9 cellular contexts compared by ENCODE assay signal in genomic region chr2:239326831-239327535, GRCh38.
DNase-seq lines count a peak whose midpoint lies in the region; ATAC-seq and TF ChIP-seq lines count a peak whose summit lies in the region.
"Had no signal": no experiment of that assay in that cellular context is flagged by ENCODE, and none has a peak within 500 bp of the region (broad histone marks: within the 10 kb centered on the region; RNA-seq: fewer than 3 reads in every experiment).

No MANE protein-coding gene starts in this region.

- H3K36me3 Mint-ChIP-seq in brain: peaks cover 38% of the 10 kb centered on the region

- peak overlapping the region; percentile 86 to 96 (median 92) for H3K27ac Mint-ChIP-seq in brain

- no peak overlapping the region for H3K4me3 Mint-ChIP-seq in brain

- H3K27me3 Mint-ChIP-seq in brain: peaks cover 3% of the 10 kb centered on the region

- TF ChIP-seq CTCF in brain (conservative IDR thresholded peaks at IDR 0.05): no peak
- TF ChIP-seq CTCF in retinal pigment epithelial cell (conservative IDR thresholded peaks at IDR 0.05; ENCODE audit: low read depth, low read length): no peak

- ATAC-seq in GM19397 (IDR thresholded peaks at IDR 0.05; ENCODE audit: unreplicated experiment): no peak

- H3K4me1 Mint-ChIP-seq in brain: peaks cover 90% of the 10 kb centered on the region

- H3K4me3 ChIP-seq in retinal pigment epithelial cell (ENCODE audit: low read length): no peak overlapping the region
- H3K4me3 ChIP-seq: A549 had no signal

- H3K9me3 Mint-ChIP-seq in brain: peaks cover 0 to 10% (median 4%) of the 10 kb centered on the region in 5 experiments

- DNase-seq in NCI-H2107 treated with DMSO at 0.1 percent for 48 hours (lab: John Stamatoyannopoulos, UW; ENCODE audit: unreplicated experiment) (peak; percentile 19), NCI-H2107 (lab: John Stamatoyannopoulos, UW) (no peak), T-helper 22 cell (ENCODE audit: low read depth) (peak; percentile 62), retinal pigment epithelial cell (ENCODE audit: low read depth) (peak; percentile 32), NCI-H2196 (lab: John Stamatoyannopoulos, UW; ENCODE audit: unreplicated experiment) (no peak), hypothalamus (lab: John Stamatoyannopoulos, UW) (no peak)

Comparison
In these comparisons a context has a peak if more than half of its experiments do, and no peak if none do; other contexts are left out.
1. DNase-seq: peak in NCI-H2107 treated with DMSO at 0.1 percent for 48 hours (single experiment), T-helper 22 cell (single experiment) and retinal pigment epithelial cell (single experiment); none in NCI-H2107 (single experiment), NCI-H2196 (single experiment) and hypothalamus (0 of 51).